In the genomic region with DNA sequence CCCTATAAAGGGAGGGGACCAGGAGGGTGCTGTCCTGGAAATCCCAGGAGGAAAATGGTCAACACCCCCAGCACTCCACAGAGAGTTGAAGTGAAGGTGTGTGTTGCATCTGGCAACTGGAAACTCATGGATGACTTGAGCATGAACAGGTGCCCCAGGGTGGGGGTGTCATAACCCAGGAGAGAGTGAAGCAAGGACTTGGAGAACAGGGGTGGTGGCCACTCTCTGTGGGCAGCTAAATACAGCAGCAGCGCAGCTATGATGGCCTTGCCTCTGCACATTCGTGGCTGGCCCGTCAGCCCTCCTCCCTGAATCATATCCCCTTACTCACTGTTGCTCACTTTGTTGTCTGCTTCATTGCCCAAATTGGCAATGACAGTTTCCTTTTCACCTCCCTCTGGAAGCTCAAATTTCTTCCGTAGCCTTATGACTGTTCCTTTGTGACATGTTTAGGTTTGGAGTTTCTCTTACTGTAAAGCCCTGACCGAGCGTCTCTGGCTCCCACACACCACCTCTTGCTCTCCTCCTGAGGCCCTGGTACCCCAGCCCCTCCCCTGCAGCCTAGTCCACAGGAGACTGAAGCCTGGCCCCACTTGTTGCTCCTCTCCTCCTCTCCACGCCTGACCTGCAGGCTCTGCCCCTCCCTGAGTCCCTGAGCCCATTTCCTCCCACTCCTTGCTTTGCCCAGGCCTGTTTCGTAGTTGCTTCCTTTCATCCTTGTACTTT, we compare ENCODE assay signal across 7 cellular contexts.
DNase-seq lines count a peak whose midpoint lies in the region; ATAC-seq and TF ChIP-seq lines count a peak whose summit lies in the region.

No MANE protein-coding gene starts in this region.

- WGBS in body of pancreas, 2 donors: 66 to 77% methylated on average over 8 of the region's 8 CpGs

- TF ChIP-seq POLR2A in gastrocnemius medialis (IDR thresholded peaks at IDR 0.05) (peak; percentile 61 to 75), body of pancreas (IDR thresholded peaks at IDR 0.05) (no peak)

- no peaks in the 10 kb centered on the region for H3K9me2 ChIP-seq in GM23338 (ENCODE audit: insufficient read depth)

- H3K9me3 ChIP-seq in RWPE2 (ENCODE audit: severe bottlenecking) (no peaks in the 10 kb centered on the region), gastrocnemius medialis (no peaks in the 10 kb centered on the region), body of pancreas (no peaks in the 10 kb centered on the region)

- no peaks in the 10 kb centered on the region for H3K27me3 Mint-ChIP-seq in GM23338 (ENCODE audit: insufficient read depth, low read depth, poor library complexity)

- no peak overlapping the region for H3K4me3 Mint-ChIP-seq in GM23338

- H3F3A ChIP-seq in GM23338 (replicated peaks; ENCODE audit: low read depth): no peaks in the 10 kb centered on the region

- ATAC-seq in GM23338 (peak; percentile 62), RWPE2 (ENCODE audit: low read depth) (peak; percentile 76), gastrocnemius medialis (peak; percentile 76 to 81), GM18520 (IDR thresholded peaks at IDR 0.05; ENCODE audit: unreplicated experiment) (no peak), body of pancreas (no peak)

- H3K36me3 Mint-ChIP-seq in GM23338 (ENCODE audit: low read depth): no peaks in the 10 kb centered on the region

- no peaks in the 10 kb centered on the region for H3K9me3 Mint-ChIP-seq in GM23338

- no peak overlapping the region for H3K4me3 ChIP-seq in GM23338
- H3K4me3 ChIP-seq in RWPE2 (ENCODE audit: severe bottlenecking): peak overlapping the region; percentile 2
- H3K4me3 ChIP-seq in fibroblast of mammary gland (ENCODE audit: control insufficient read depth, low read depth, low read length): peak overlapping the region; percentile 15
- H3K4me3 ChIP-seq in gastrocnemius medialis: peak overlapping the region; percentile 12 to 45 (median 34)
- H3K4me3 ChIP-seq in body of pancreas: no peak overlapping the region

- H4K20me1 ChIP-seq in GM23338 (replicated peaks; ENCODE audit: insufficient read depth): no peaks in the 10 kb centered on the region; the same call in 1 of the 2 replicates

- no peak overlapping the region for H3K27ac ChIP-seq in GM23338 (ENCODE audit: low read depth)
- peak overlapping the region; percentile 99 for H3K27ac ChIP-seq in RWPE2 (ENCODE audit: poor library complexity, severe bottlenecking)
- H3K27ac ChIP-seq in gastrocnemius medialis: peak overlapping the region; percentile 83 to 94 (median 90)
- H3K27ac ChIP-seq in body of pancreas: peak overlapping the region in 2 of 4 donors; percentile 6 to 14

- DNase-seq in GM23338 (ENCODE audit: low spot score): peak; percentile 9
- peak; percentile 94 for DNase-seq in RWPE2 (ENCODE audit: low spot score)
- peak; percentile 95 for DNase-seq in fibroblast of mammary gland (ENCODE audit: low read depth)
- DNase-seq in gastrocnemius medialis: peak; percentile 74 to 93
- no peak for DNase-seq in NCI-H187 (lab: John Stamatoyannopoulos, UW)
- no peak for DNase-seq in body of pancreas

- H3K36me3 ChIP-seq in GM23338 (ENCODE audit: insufficient read depth) (no peaks in the 10 kb centered on the region), RWPE2 (ENCODE audit: low read depth) (peaks cover 3% of the 10 kb centered on the region; the same call in 1 of the 2 replicates), gastrocnemius medialis (no peaks in the 10 kb centered on the region), body of pancreas (replicated peaks in 1 of 2; ENCODE audit: insufficient read depth in 1 of 2, low read depth in 2 of 2) (no peaks in the 10 kb centered on the region)

- H2AFZ ChIP-seq in GM23338: peak overlapping the region; percentile 11; the same call in 1 of the 2 replicates

- no peak overlapping the region for H3K4me2 ChIP-seq in GM23338

- peaks cover 7% of the 10 kb centered on the region; the same call in 1 of the 2 replicates for H3K4me1 ChIP-seq in GM23338 (ENCODE audit: insufficient read depth)
- peaks cover 90% of the 10 kb centered on the region for H3K4me1 ChIP-seq in RWPE2 (ENCODE audit: insufficient read depth, poor library complexity, severe bottlenecking)
- H3K4me1 ChIP-seq in gastrocnemius medialis: peaks cover 53 to 86% of the 10 kb centered on the region in 2 donors
- peaks cover 39% of the 10 kb centered on the region for H3K4me1 ChIP-seq in body of pancreas

- TF ChIP-seq CTCF in GM23338 (conservative IDR thresholded peaks at IDR 0.05; ENCODE audit: low read depth in 2 of 2) (no peak), RWPE2 (IDR thresholded peaks at IDR 0.05; ENCODE audit: poor library complexity, severe bottlenecking) (no peak), fibroblast of mammary gland (conservative IDR thresholded peaks at IDR 0.05; ENCODE audit: control insufficient read depth, insufficient read depth, low read depth, low read length) (no peak), gastrocnemius medialis (IDR thresholded peaks at IDR 0.05 in 4 of 5, conservative IDR thresholded peaks at IDR 0.05 in 1 of 5) (no peak), body of pancreas (IDR thresholded peaks at IDR 0.05) (no peak)

- H3K27ac Mint-ChIP-seq in GM23338: no peak overlapping the region

- no peaks in the 10 kb centered on the region for H3K79me2 ChIP-seq in GM23338 (replicated peaks; ENCODE audit: insufficient read depth)

- peaks cover 9% of the 10 kb centered on the region for H3K27me3 ChIP-seq in GM23338 (ENCODE audit: insufficient read depth)
- H3K27me3 ChIP-seq in RWPE2 (ENCODE audit: insufficient read depth, poor library complexity, severe bottlenecking): no peaks in the 10 kb centered on the region
- H3K27me3 ChIP-seq in gastrocnemius medialis: no peaks in the 10 kb centered on the region
- H3K27me3 ChIP-seq in body of pancreas: no peaks in the 10 kb centered on the region

- intact Hi-C loops in gastrocnemius medialis (cut with DNase I; ENCODE audit: low total_unique reads): loop anchor here (10.0 kb wide), 1 partner anchor 664 kb away; no protein-coding TSS in a partner anchor
- intact Hi-C loops in body of pancreas (cut with DNase I): no loop called here

- H3K4me1 Mint-ChIP-seq in GM23338: peaks cover 30% of the 10 kb centered on the region

- in situ Hi-C loops in gastrocnemius medialis (cut with MboI; ENCODE audit: low sequenced_read_pairs in 4 of 4): no loop called here

TF ChIP-seq in GM23338, 12 proteins besides CTCF, POLR2A, EP300 and RAD21 (continues in another document):
- TF ChIP-seq STAT1 (IDR thresholded peaks at IDR 0.05; ENCODE audit: unreplicated experiment) (no peak), ETS1 (IDR thresholded peaks at IDR 0.05) (no peak), EZH2phosphoT487 (IDR thresholded peaks at IDR 0.05; ENCODE audit: unreplicated experiment) (no peak), ZNF331 (CRISPR knock-in tag; IDR thresholded peaks at IDR 0.05; ENCODE audit: low read depth) (no peak)

Comparison
In these comparisons a context has a peak if more than half of its experiments do, and no peak if none do; other contexts are left out.
1. ATAC-seq: peak in GM23338 (single experiment), RWPE2 (single experiment) and gastrocnemius medialis (2 of 2); none in GM18520 (single experiment) and body of pancreas (single experiment).
2. DNase-seq: peak in GM23338 (single experiment), RWPE2 (single experiment), fibroblast of mammary gland (single experiment) and gastrocnemius medialis (2 of 2); none in NCI-H187 (0 of 2) and body of pancreas (0 of 4).
3. H3K4me3 ChIP-seq: peak in RWPE2 (single experiment), fibroblast of mammary gland (single experiment) and gastrocnemius medialis (4 of 4); none in GM23338 (single experiment) and body of pancreas (0 of 2).
4. POLR2A ChIP-seq: peak in gastrocnemius medialis (2 of 2); none in body of pancreas (0 of 3).